In genomic region chr1:27830621-27831424, GRCh38 we compare ENCODE assay signal across 1 cellular context.
TF ChIP-seq lines count a peak whose summit lies in the region.

PPP1R8 (plus strand) TSS chr1:27830782; CDS start chr1:27830836, 54 bp downstream.

TF ChIP-seq in K562, 482 proteins besides CTCF, POLR2A, EP300 and RAD21 (continued from another document and continues in another):
- no peak for TF ChIP-seq HDAC3 (IDR thresholded peaks at IDR 0.05; ENCODE audit: borderline replicate concordance, partially characterized antibody)
- peak; percentile 84; the same call in 1 of the 2 replicates for TF ChIP-seq KAT7 (CRISPR knock-in tag; IDR thresholded peaks at IDR 0.05; ENCODE audit: borderline replicate concordance)
- TF ChIP-seq ZNF384 (IDR thresholded peaks at IDR 0.05; ENCODE audit: low read depth, low read length): peak; percentile 99
- 0 out of 2 replicates have a peak, but pooled peaks have one; percentile 6 for TF ChIP-seq STAG1 (CRISPR knock-in tag; IDR thresholded peaks at IDR 0.05; ENCODE audit: borderline replicate concordance)
- TF ChIP-seq ERF (CRISPR knock-in tag; IDR thresholded peaks at IDR 0.05): no peak
- no peak for TF ChIP-seq ATF4 (CRISPR knock-in tag; IDR thresholded peaks at IDR 0.05)
- TF ChIP-seq NR3C1 (CRISPR knock-in tag; IDR thresholded peaks at IDR 0.05): peak; percentile 34; the same call in 1 of the 2 replicates
- no peak for TF ChIP-seq ELF2 (CRISPR knock-in tag; IDR thresholded peaks at IDR 0.05)
- no peak for TF ChIP-seq GATAD2B (IDR thresholded peaks at IDR 0.05; ENCODE audit: borderline replicate concordance)
- TF ChIP-seq FOXK1 (CRISPR knock-in tag; IDR thresholded peaks at IDR 0.05; ENCODE audit: borderline replicate concordance): no peak
- TF ChIP-seq NONO (IDR thresholded peaks at IDR 0.05; ENCODE audit: low read depth in 2 of 2, low read length in 1 of 2): 0 out of 4 replicates have a peak, but pooled peaks of 1 of the 2 experiments have one; percentile 29
- peak; percentile 91 for TF ChIP-seq ZBED1 (IDR thresholded peaks at IDR 0.05)
- peak; percentile 30; the same call in 1 of the 2 replicates for TF ChIP-seq ZHX1 (conservative IDR thresholded peaks at IDR 0.05; ENCODE audit: low read length)
- peak; percentile 62; the same call in 1 of the 2 replicates for TF ChIP-seq CBX1 (IDR thresholded peaks at IDR 0.05; ENCODE audit: low read depth)
- TF ChIP-seq AFF4 (CRISPR knock-in tag; IDR thresholded peaks at IDR 0.05): peak; percentile 88
- no peak for TF ChIP-seq COPS2 (conservative IDR thresholded peaks at IDR 0.05)
- no peak for TF ChIP-seq HOXB6 (CRISPR knock-in tag; IDR thresholded peaks at IDR 0.05; ENCODE audit: borderline replicate concordance)
- no peak for TF ChIP-seq MTA1 (IDR thresholded peaks at IDR 0.05; ENCODE audit: borderline replicate concordance)
- peak; percentile 25; the same call in 1 of the 2 replicates for TF ChIP-seq ELF4 (CRISPR knock-in tag; IDR thresholded peaks at IDR 0.05)
- TF ChIP-seq ZNF311 (CRISPR knock-in tag; IDR thresholded peaks at IDR 0.05): no peak
- no peak for TF ChIP-seq TSC22D4 (tag; IDR thresholded peaks at IDR 0.05)
- no peak for TF ChIP-seq NR2F6 (CRISPR knock-in tag; IDR thresholded peaks at IDR 0.05)
- no peak; the same call in 1 of the 2 replicates for TF ChIP-seq SREBF2 (CRISPR knock-in tag; IDR thresholded peaks at IDR 0.05)
- TF ChIP-seq SP1 (CRISPR knock-in tag; IDR thresholded peaks at IDR 0.05): peak; percentile 96
- TF ChIP-seq XRCC3 (IDR thresholded peaks at IDR 0.05): no peak
- no peak for TF ChIP-seq MAFK (IDR thresholded peaks at IDR 0.05; ENCODE audit: low read length)
- no peak for TF ChIP-seq STAT5B (CRISPR knock-in tag; IDR thresholded peaks at IDR 0.05)
- no peak for TF ChIP-seq POLR3G (IDR thresholded peaks at IDR 0.05; ENCODE audit: extremely low read depth, insufficient read length, insufficient replicate concordance)
- TF ChIP-seq ZBTB11 (CRISPR knock-in tag; IDR thresholded peaks at IDR 0.05): peak in 1 of 3 experiments; percentile 68; a peak in 2 of 6 replicates
- TF ChIP-seq POLR2B (IDR thresholded peaks at IDR 0.05; ENCODE audit: low read depth, partially characterized antibody): peak; percentile 97
- peak; percentile 100 for TF ChIP-seq TAF1 (IDR thresholded peaks at IDR 0.05; ENCODE audit: control insufficient read depth, extremely low read depth, insufficient read depth, low read length, severe bottlenecking)
- peak; percentile 45 for TF ChIP-seq FOSL1 (tag; conservative IDR thresholded peaks at IDR 0.05)
- no peak for TF ChIP-seq GTF3C2 (IDR thresholded peaks at IDR 0.05; ENCODE audit: borderline replicate concordance, extremely low read depth, insufficient read length)
- TF ChIP-seq RHOXF2B (CRISPR knock-in tag; conservative IDR thresholded peaks at IDR 0.05): no peak
- no peak for TF ChIP-seq CEBPG (CRISPR knock-in tag; IDR thresholded peaks at IDR 0.05)
- TF ChIP-seq CEBPG (tag; conservative IDR thresholded peaks at IDR 0.05 in 1 of 2, IDR thresholded peaks at IDR 0.05 in 1 of 2): no peak
- TF ChIP-seq EWSR1 (IDR thresholded peaks at IDR 0.05; ENCODE audit: borderline replicate concordance, low read depth, partially characterized antibody): no peak
- peak; percentile 3; the same call in 1 of the 2 replicates for TF ChIP-seq NCOA1 (IDR thresholded peaks at IDR 0.05; ENCODE audit: low read depth)
- peak; percentile 52; the same call in 1 of the 2 replicates for TF ChIP-seq ZFP30 (CRISPR knock-in tag; IDR thresholded peaks at IDR 0.05; ENCODE audit: borderline replicate concordance)
- TF ChIP-seq ARID4B (CRISPR knock-in tag; IDR thresholded peaks at IDR 0.05): 0 out of 2 replicates have a peak, but pooled peaks have one; percentile 61
- TF ChIP-seq RFX1 (IDR thresholded peaks at IDR 0.05): no peak
- TF ChIP-seq ZNF316 (IDR thresholded peaks at IDR 0.05): peak; percentile 90
- TF ChIP-seq FOXJ2 (tag; IDR thresholded peaks at IDR 0.05): no peak
- no peak for TF ChIP-seq EZH2 (IDR thresholded peaks at IDR 0.05; ENCODE audit: borderline replicate concordance, low read depth, low read length)
- no peak for TF ChIP-seq MEF2A (IDR thresholded peaks at IDR 0.05; ENCODE audit: control insufficient read depth, low read depth, low read length)
- TF ChIP-seq OTX1 (CRISPR knock-in tag; IDR thresholded peaks at IDR 0.05): no peak
- TF ChIP-seq CBFA2T3 (IDR thresholded peaks at IDR 0.05): no peak
- TF ChIP-seq CREM (IDR thresholded peaks at IDR 0.05; ENCODE audit: low read depth): peak; percentile 84
- TF ChIP-seq ZNF436 (CRISPR knock-in tag; IDR thresholded peaks at IDR 0.05): 0 out of 2 replicates have a peak, but pooled peaks have one; percentile 26
- TF ChIP-seq HNRNPL (IDR thresholded peaks at IDR 0.05; ENCODE audit: low read depth, low read length): no peak
- TF ChIP-seq ZFP36 (IDR thresholded peaks at IDR 0.05; ENCODE audit: low read depth, low read length, partially characterized antibody): no peak
- no peak for TF ChIP-seq NR4A1 (CRISPR knock-in tag; IDR thresholded peaks at IDR 0.05)
- no peak; the same call in 1 of the 2 replicates for TF ChIP-seq NR4A1 (tag; IDR thresholded peaks at IDR 0.05)
- no peak for TF ChIP-seq ZNF431 (CRISPR knock-in tag; IDR thresholded peaks at IDR 0.05)
- TF ChIP-seq CBX8 (IDR thresholded peaks at IDR 0.05; ENCODE audit: borderline replicate concordance, extremely low read depth, low read depth, low read length, poor library complexity, severe bottlenecking): no peak
